In genomic region chr12:50275127-50275526, GRCh38 we compare ENCODE assay signal across 8 cellular contexts. TPM values are rescaled to one million over a fixed set of nuclear protein-coding genes. Genes with fewer than 3 reads are reported as not detected.
DNase-seq lines count a peak whose midpoint lies in the region; ATAC-seq, FAIRE-seq and TF ChIP-seq lines count a peak whose summit lies in the region.
"Not testable (repeated sequence)": the region's sequence is repeated elsewhere in the genome, so short reads cannot be mapped to it uniquely, and the experiment has no call there.

No MANE protein-coding gene starts in this region.

- 77% methylated on average over 5 of the region's 5 CpGs for WGBS in K562 (ENCODE audit: insufficient coverage, low coverage, missing lambda C conversion rate)
- WGBS in esophagus muscularis mucosa = 94% methylated on average over 5 of the region's 5 CpGs
- 94% methylated on average over 5 of the region's 5 CpGs for WGBS in right cardiac atrium
- WGBS in transverse colon (ENCODE audit: low coverage in 1 of 2), 2 donors = 67% methylated on average over 5 of the region's 5 CpGs; no CpG with 5 or more reads in 1 of the 2 donors

- not testable (repeated sequence) for H3K9me3 Mint-ChIP-seq in Caco-2 (ENCODE audit: unreplicated experiment); mesothelial cell of epicardium

- POLR2A ChIA-PET in Caco-2 (lab: Charles Lee); Panc1 (lab: Charles Lee): not testable (repeated sequence)
- POLR2A ChIA-PET in K562 (lab: Yijun Ruan, JAX) = interaction anchor here (1.0 to 2.7 kb wide), 2 partner anchors 8 to 16 kb away, joined by 3 to 12 read pairs; partner anchors contain the start of gene LIMA1

- not testable (repeated sequence) for H3K36me3 ChIP-seq in Caco-2 (ENCODE audit: control insufficient read depth, insufficient read depth, low read length); Panc1 (ENCODE audit: control insufficient read depth, insufficient read depth, low read length); K562 (ENCODE audit: control insufficient read depth, insufficient read depth, low read length); esophagus muscularis mucosa; transverse colon

- H2AFZ ChIP-seq in K562 (ENCODE audit: low read depth, low read length) = not testable (repeated sequence)

- in situ Hi-C loops in Panc1 (cut with HindIII; ENCODE audit: low pct_unique_long_range_greater_than_20kb, low sequenced_read_pairs); K562 (cut with MboI); transverse colon (cut with MboI; ENCODE audit: low pct_ligation_motif_present in 1 of 4, low pct_unique_long_range_greater_than_20kb in 1 of 4, low sequenced_read_pairs in 3 of 4): not testable (repeated sequence)

- BruUV-seq in Caco-2 (replicated peaks; lab: Mats Ljungman, UMichigan); Panc1 (replicated peaks; lab: Mats Ljungman, UMichigan); K562 (replicated peaks; lab: Mats Ljungman, UMichigan): not testable (repeated sequence)

- H3K4me1 ChIP-seq in Caco-2 (peaks cover 56% of the 10 kb centered on the region), Panc1 (ENCODE audit: control insufficient read depth, insufficient read depth, low read length) (peaks cover 59% of the 10 kb centered on the region), esophagus muscularis mucosa (peaks cover 18 to 29% (median 24%) of the 10 kb centered on the region in 4 donors), transverse colon (peaks cover 0 to 87% (median 42%) of the 10 kb centered on the region in 4 donors)
- not testable (repeated sequence) for H3K4me1 ChIP-seq in K562 (replicated peaks in 1 of 2; ENCODE audit: control insufficient read depth in 2 of 2, insufficient read depth in 2 of 2, low read length in 2 of 2); right cardiac atrium (ENCODE audit: control insufficient read depth, insufficient read depth, low read length)

- TF ChIP-seq POLR2A in K562 (conservative IDR thresholded peaks at IDR 0.05); esophagus muscularis mucosa (IDR thresholded peaks at IDR 0.05; ENCODE audit: low read depth); transverse colon (IDR thresholded peaks at IDR 0.05): not testable (repeated sequence)

- not testable (repeated sequence) for H3K9me1 ChIP-seq in K562 (ENCODE audit: control insufficient read depth, insufficient read depth, low read length)

- not testable (repeated sequence) for H3K4me3 ChIP-seq in Caco-2 (ENCODE audit: low read depth, low read length); Panc1 (ENCODE audit: low read depth in 2 of 2, low read length in 2 of 2); K562; esophagus muscularis mucosa; right cardiac atrium (ENCODE audit: low read length); transverse colon

- not testable (repeated sequence) for H3K4me2 ChIP-seq in K562 (ENCODE audit: insufficient read depth, low read length)

- FAIRE-seq in K562 (lab: Jason Lieb, UNC) = not testable (repeated sequence)

- not testable (repeated sequence) for H3K27me3 ChIP-seq in Caco-2 (replicated peaks; ENCODE audit: control insufficient read depth, insufficient read depth, low read length); Panc1 (ENCODE audit: control insufficient read depth, insufficient read depth, low read length); K562 (ENCODE audit: control insufficient read depth in 2 of 2, insufficient read depth in 2 of 2, low read length in 2 of 2); esophagus muscularis mucosa; right cardiac atrium (ENCODE audit: control insufficient read depth, insufficient read depth); transverse colon

- intact Hi-C loops in Caco-2 (cut with micrococcal nuclease; ENCODE audit: unreplicated experiment); Panc1 (cut with micrococcal nuclease; ENCODE audit: unreplicated experiment); K562 (cut with micrococcal nuclease); esophagus muscularis mucosa (cut with DNase I); right cardiac atrium (cut with DNase I); transverse colon (cut with DNase I; ENCODE audit: low total_unique reads): not testable (repeated sequence)

- not testable (repeated sequence) for H4K20me1 ChIP-seq in K562 (replicated peaks; ENCODE audit: control insufficient read depth, insufficient read depth, low read length)

- not testable (repeated sequence) for TF ChIP-seq RAD21 in K562 (CRISPR knock-in tag; conservative IDR thresholded peaks at IDR 0.05 in 1 of 2, IDR thresholded peaks at IDR 0.05 in 1 of 2)

- peak overlapping the region; percentile 59 for H3K27ac Mint-ChIP-seq in Caco-2 (ENCODE audit: unreplicated experiment)
- H3K27ac Mint-ChIP-seq in mesothelial cell of epicardium = peak overlapping the region; percentile 21

- not testable (repeated sequence) for ATAC-seq in Panc1, K562, right cardiac atrium

- H3K79me2 ChIP-seq in K562 (ENCODE audit: control insufficient read depth, insufficient read depth, low read length) = not testable (repeated sequence)

- H3K27me3 Mint-ChIP-seq in Caco-2 (ENCODE audit: insufficient read depth, unreplicated experiment); mesothelial cell of epicardium (ENCODE audit: low read depth): not testable (repeated sequence)

- not testable (repeated sequence) for H3K9me3 ChIP-seq in Caco-2; Panc1 (ENCODE audit: control insufficient read depth, insufficient read depth, low read depth, low read length); K562 (replicated peaks; ENCODE audit: control insufficient read depth, insufficient read depth, low read depth, low read length); esophagus muscularis mucosa; right cardiac atrium (ENCODE audit: control insufficient read depth, low read length); transverse colon

- not testable (repeated sequence) for H3K4me3 Mint-ChIP-seq in Caco-2 (ENCODE audit: unreplicated experiment); mesothelial cell of epicardium

- peaks cover 26% of the 10 kb centered on the region for H3K36me3 Mint-ChIP-seq in Caco-2 (ENCODE audit: insufficient read depth, unreplicated experiment)
- H3K36me3 Mint-ChIP-seq in mesothelial cell of epicardium = not testable (repeated sequence)

- CTCF ChIA-PET in Caco-2 (lab: Charles Lee) = interaction anchor here (0.5 to 1.4 kb wide), 2 partner anchors 8 to 245 kb away, joined by 3 to 6 read pairs; partner anchors contain the start of gene LIMA1
- CTCF ChIA-PET in Panc1 (lab: Charles Lee); K562 (lab: Yijun Ruan, JAX; ENCODE audit: low intra/inter-chr PET ratio): not testable (repeated sequence)

- H3K4me1 Mint-ChIP-seq in Caco-2 (ENCODE audit: low read depth, unreplicated experiment) (peaks cover 42% of the 10 kb centered on the region), mesothelial cell of epicardium (peaks cover 30% of the 10 kb centered on the region)

- DNase-seq in Caco-2; Panc1 (ENCODE audit: low read depth, low spot score); K562 (ENCODE audit: extremely low read depth in 1 of 4, low spot score in 3 of 4); esophagus muscularis mucosa (ENCODE audit: extremely low spot score); right cardiac atrium; mesothelial cell of epicardium (ENCODE audit: low spot score in 2 of 2, unreplicated experiment in 2 of 2); transverse colon: not testable (repeated sequence)
- DNase-seq in renal cortical epithelial cell (ENCODE audit: low read depth) = peak; percentile 57

- TF ChIP-seq EP300 in K562 (IDR thresholded peaks at IDR 0.05; ENCODE audit: low read length); esophagus muscularis mucosa (IDR thresholded peaks at IDR 0.05); transverse colon (IDR thresholded peaks at IDR 0.05; ENCODE audit: low read depth): not testable (repeated sequence)

- H3K9ac ChIP-seq in K562 (ENCODE audit: insufficient read depth in 1 of 2, low read depth in 2 of 2, low read length in 2 of 2) = not testable (repeated sequence)

- H3K27ac ChIP-seq in Panc1 (ENCODE audit: low read length) (peak overlapping the region; percentile 41; the same call in 1 of the 2 replicates), esophagus muscularis mucosa (replicated peaks in 1 of 4) (peak overlapping the region; percentile 12 to 59 (median 30)), right cardiac atrium (ENCODE audit: low read length) (peak overlapping the region; percentile 3), transverse colon (peak overlapping the region; percentile 81 to 86 (median 84))
- H3K27ac ChIP-seq in K562 (ENCODE audit: extremely low read depth, low read depth, low read length) = not testable (repeated sequence)

- not testable (repeated sequence) for TF ChIP-seq CTCF in Caco-2 (IDR thresholded peaks at IDR 0.05; ENCODE audit: insufficient read depth in 1 of 2, low read depth in 1 of 2, low read length in 1 of 2, severe bottlenecking in 1 of 2, unreplicated experiment in 1 of 2); Panc1 (IDR thresholded peaks at IDR 0.05); K562 (IDR thresholded peaks at IDR 0.05 in 2 of 3, conservative IDR thresholded peaks at IDR 0.05 in 1 of 3; ENCODE audit: insufficient read depth in 2 of 3, low read depth in 1 of 3, low read length in 3 of 3); esophagus muscularis mucosa (IDR thresholded peaks at IDR 0.05); mesothelial cell of epicardium (IDR thresholded peaks at IDR 0.05; ENCODE audit: unreplicated experiment); transverse colon (IDR thresholded peaks at IDR 0.05)

RNA-seq across cellular contexts. Expression of gene LIMA1, which starts 8.2 kb away (rescaled TPM):
- total RNA-seq in Caco-2 (2022) (50.3 and 53.5 TPM in 2 replicates), Panc1 (2021; ENCODE audit: unreplicated experiment) (155 TPM), K562 (2014; rRNA removed) (24.7 and 28.3 TPM in 2 replicates), K562 (2014; rRNA removed; fragmentation: Illumina TruSeq; extraction: Trizol) (31.5 and 41.1 TPM in 2 replicates), K562 (2015; rRNA removed; fragmentation: Illumina TruSeq; extraction: Trizol) (22.5 and 24.4 TPM in 2 replicates), K562 (2021) (22.7 and 24.2 TPM in 2 replicates), esophagus muscularis mucosa (10 to 100 TPM; 23.9 to 62.7 (median 37.2) TPM), right cardiac atrium (10 to 100 TPM; 21.9 to 33.5 (median 23.3) TPM), mesothelial cell of epicardium (114 to 120 TPM (median 115 TPM) in 3 replicates), renal cortical epithelial cell (49.3 and 58.7 TPM in 2 replicates), transverse colon (100 to 1,000 TPM; 151 to 259 (median 243) TPM)
- 69.9 TPM for polyA plus RNA-seq in Panc1 (2012; ENCODE audit: insufficient read length)
- 69.0 and 93.4 TPM in 2 replicates for total RNA-seq in K562 (2011; cell fraction: chromatin; rRNA removed; ENCODE audit: low replicate concordance)
- total RNA-seq in K562 (2011; cell fraction: nucleolus; rRNA removed) = 30.0 and 30.2 TPM in 2 replicates
- total RNA-seq in K562 (2011; cell fraction: nucleoplasm; rRNA removed) = 42.2 and 56.2 TPM in 2 replicates
- polyA plus RNA-seq in K562 (2011; rRNA removed) (24.0 and 37.8 TPM in 2 replicates), K562 (2014; fragmentation: Illumina TruSeq; extraction: Trizol) (34.0 and 37.0 TPM in 2 replicates), K562 (2014; fragmentation: Nextera tagmentation; extraction: Ambion mirVana) (10 to 100 TPM; 20.2 to 23.7 TPM), K562 (2014; rRNA removed) (24.8 and 27.3 TPM in 2 replicates), right cardiac atrium (19.9 TPM)
- polyA plus RNA-seq in K562 (2011; cell fraction: cytosol; rRNA removed) = 8.2 and 9.2 TPM in 2 replicates
- polyA plus RNA-seq in K562 (2011; cell fraction: nucleus; rRNA removed) = 21.7 and 22.5 TPM in 2 replicates
- polyA plus RNA-seq in K562 (2012) = 16.3 and 16.8 TPM in 2 replicates
- 31.8 and 43.7 TPM in 2 replicates for polyA minus RNA-seq in K562 (2011; rRNA and poly(A)+ RNA removed)
- polyA minus RNA-seq in K562 (2011; cell fraction: cytosol; rRNA and poly(A)+ RNA removed) = 12.8 and 24.0 TPM in 2 replicates
- polyA minus RNA-seq in K562 (2011; cell fraction: nucleus; rRNA and poly(A)+ RNA removed) = 12.5 and 22.5 TPM in 2 replicates
